1 cellular context compared by ENCODE assay signal in genomic region chr1:169106921-169107672, GRCh38.
TF ChIP-seq lines count a peak whose summit lies in the region.

No MANE protein-coding gene starts in this region.

TF ChIP-seq in SK-N-SH treated with all-trans-retinoic acid at 6 μM for 48 hours, 23 proteins besides CTCF, POLR2A, EP300 and RAD21 (continued from another document):
- no peak for TF ChIP-seq GLIS3 (CRISPR knock-in tag; IDR thresholded peaks at IDR 0.05)
- no peak for TF ChIP-seq CREB5 (CRISPR knock-in tag; IDR thresholded peaks at IDR 0.05; ENCODE audit: low read depth)
- no peak for TF ChIP-seq ESRRG (CRISPR knock-in tag; IDR thresholded peaks at IDR 0.05)
